Comparison of ENCODE assay signal across 1 cellular context in the genomic region with DNA sequence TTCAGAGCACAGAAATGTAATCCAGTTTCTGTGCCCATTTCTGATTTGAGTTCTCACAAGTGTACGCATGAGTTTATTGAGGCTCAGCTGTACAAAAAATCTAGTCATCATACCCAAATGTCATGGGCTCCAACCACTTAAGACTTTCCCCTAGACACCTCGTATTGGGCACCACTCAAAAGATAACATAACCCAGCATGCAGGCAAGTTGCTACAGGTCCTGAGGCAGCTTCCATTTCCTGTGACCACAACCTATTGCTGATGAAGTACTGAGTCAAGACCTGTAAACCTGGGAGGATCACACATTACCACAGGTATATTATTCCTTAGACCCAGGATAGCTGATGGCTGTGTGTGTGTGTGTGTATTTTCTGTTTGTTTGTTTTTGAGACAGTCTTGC.
TF ChIP-seq lines count a peak whose summit lies in the region.

No MANE protein-coding gene starts in this region.

TF ChIP-seq in A549, 52 proteins besides CTCF, POLR2A, EP300 and RAD21 (continued from another document):
- TF ChIP-seq, protein P1, sequence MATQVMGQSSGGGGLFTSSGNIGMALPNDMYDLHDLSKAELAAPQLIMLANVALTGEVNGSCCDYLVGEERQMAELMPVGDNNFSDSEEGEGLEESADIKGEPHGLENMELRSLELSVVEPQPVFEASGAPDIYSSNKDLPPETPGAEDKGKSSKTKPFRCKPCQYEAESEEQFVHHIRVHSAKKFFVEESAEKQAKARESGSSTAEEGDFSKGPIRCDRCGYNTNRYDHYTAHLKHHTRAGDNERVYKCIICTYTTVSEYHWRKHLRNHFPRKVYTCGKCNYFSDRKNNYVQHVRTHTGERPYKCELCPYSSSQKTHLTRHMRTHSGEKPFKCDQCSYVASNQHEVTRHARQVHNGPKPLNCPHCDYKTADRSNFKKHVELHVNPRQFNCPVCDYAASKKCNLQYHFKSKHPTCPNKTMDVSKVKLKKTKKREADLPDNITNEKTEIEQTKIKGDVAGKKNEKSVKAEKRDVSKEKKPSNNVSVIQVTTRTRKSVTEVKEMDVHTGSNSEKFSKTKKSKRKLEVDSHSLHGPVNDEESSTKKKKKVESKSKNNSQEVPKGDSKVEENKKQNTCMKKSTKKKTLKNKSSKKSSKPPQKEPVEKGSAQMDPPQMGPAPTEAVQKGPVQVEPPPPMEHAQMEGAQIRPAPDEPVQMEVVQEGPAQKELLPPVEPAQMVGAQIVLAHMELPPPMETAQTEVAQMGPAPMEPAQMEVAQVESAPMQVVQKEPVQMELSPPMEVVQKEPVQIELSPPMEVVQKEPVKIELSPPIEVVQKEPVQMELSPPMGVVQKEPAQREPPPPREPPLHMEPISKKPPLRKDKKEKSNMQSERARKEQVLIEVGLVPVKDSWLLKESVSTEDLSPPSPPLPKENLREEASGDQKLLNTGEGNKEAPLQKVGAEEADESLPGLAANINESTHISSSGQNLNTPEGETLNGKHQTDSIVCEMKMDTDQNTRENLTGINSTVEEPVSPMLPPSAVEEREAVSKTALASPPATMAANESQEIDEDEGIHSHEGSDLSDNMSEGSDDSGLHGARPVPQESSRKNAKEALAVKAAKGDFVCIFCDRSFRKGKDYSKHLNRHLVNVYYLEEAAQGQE (IDR thresholded peaks at IDR 0.05), result no peak
- TF ChIP-seq TP53 (CRISPR knock-in tag; IDR thresholded peaks at IDR 0.05) (no peak), TFCP2L1 (CRISPR knock-in tag; IDR thresholded peaks at IDR 0.05) (no peak), FOSB (CRISPR knock-in tag; IDR thresholded peaks at IDR 0.05) (no peak), EHF (CRISPR knock-in tag; IDR thresholded peaks at IDR 0.05) (no peak), KDM1A (IDR thresholded peaks at IDR 0.05; ENCODE audit: low read depth) (no peak), CBX8 (IDR thresholded peaks at IDR 0.05) (no peak), RFX5 (IDR thresholded peaks at IDR 0.05) (no peak)
- TF ChIP-seq, protein P2, sequence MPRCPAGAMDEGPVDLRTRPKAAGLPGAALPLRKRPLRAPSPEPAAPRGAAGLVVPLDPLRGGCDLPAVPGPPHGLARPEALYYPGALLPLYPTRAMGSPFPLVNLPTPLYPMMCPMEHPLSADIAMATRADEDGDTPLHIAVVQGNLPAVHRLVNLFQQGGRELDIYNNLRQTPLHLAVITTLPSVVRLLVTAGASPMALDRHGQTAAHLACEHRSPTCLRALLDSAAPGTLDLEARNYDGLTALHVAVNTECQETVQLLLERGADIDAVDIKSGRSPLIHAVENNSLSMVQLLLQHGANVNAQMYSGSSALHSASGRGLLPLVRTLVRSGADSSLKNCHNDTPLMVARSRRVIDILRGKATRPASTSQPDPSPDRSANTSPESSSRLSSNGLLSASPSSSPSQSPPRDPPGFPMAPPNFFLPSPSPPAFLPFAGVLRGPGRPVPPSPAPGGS (IDR thresholded peaks at IDR 0.05), result no peak
- TF ChIP-seq, protein P3, sequence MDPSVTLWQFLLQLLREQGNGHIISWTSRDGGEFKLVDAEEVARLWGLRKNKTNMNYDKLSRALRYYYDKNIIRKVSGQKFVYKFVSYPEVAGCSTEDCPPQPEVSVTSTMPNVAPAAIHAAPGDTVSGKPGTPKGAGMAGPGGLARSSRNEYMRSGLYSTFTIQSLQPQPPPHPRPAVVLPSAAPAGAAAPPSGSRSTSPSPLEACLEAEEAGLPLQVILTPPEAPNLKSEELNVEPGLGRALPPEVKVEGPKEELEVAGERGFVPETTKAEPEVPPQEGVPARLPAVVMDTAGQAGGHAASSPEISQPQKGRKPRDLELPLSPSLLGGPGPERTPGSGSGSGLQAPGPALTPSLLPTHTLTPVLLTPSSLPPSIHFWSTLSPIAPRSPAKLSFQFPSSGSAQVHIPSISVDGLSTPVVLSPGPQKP (IDR thresholded peaks at IDR 0.05; ENCODE audit: low read depth, low read length), result no peak
- TF ChIP-seq, protein P4, sequence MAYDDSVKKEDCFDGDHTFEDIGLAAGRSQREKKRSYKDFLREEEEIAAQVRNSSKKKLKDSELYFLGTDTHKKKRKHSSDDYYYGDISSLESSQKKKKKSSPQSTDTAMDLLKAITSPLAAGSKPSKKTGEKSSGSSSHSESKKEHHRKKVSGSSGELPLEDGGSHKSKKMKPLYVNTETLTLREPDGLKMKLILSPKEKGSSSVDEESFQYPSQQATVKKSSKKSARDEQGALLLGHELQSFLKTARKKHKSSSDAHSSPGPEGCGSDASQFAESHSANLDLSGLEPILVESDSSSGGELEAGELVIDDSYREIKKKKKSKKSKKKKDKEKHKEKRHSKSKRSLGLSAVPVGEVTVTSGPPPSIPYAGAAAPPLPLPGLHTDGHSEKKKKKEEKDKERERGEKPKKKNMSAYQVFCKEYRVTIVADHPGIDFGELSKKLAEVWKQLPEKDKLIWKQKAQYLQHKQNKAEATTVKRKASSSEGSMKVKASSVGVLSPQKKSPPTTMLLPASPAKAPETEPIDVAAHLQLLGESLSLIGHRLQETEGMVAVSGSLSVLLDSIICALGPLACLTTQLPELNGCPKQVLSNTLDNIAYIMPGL (CRISPR knock-in tag; IDR thresholded peaks at IDR 0.05; ENCODE audit: borderline replicate concordance), result no peak
- TF ChIP-seq, protein P5, sequence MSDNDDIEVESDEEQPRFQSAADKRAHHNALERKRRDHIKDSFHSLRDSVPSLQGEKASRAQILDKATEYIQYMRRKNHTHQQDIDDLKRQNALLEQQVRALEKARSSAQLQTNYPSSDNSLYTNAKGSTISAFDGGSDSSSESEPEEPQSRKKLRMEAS (IDR thresholded peaks at IDR 0.05), result no peak
